8 cellular contexts compared by ENCODE assay signal in the genomic region with DNA sequence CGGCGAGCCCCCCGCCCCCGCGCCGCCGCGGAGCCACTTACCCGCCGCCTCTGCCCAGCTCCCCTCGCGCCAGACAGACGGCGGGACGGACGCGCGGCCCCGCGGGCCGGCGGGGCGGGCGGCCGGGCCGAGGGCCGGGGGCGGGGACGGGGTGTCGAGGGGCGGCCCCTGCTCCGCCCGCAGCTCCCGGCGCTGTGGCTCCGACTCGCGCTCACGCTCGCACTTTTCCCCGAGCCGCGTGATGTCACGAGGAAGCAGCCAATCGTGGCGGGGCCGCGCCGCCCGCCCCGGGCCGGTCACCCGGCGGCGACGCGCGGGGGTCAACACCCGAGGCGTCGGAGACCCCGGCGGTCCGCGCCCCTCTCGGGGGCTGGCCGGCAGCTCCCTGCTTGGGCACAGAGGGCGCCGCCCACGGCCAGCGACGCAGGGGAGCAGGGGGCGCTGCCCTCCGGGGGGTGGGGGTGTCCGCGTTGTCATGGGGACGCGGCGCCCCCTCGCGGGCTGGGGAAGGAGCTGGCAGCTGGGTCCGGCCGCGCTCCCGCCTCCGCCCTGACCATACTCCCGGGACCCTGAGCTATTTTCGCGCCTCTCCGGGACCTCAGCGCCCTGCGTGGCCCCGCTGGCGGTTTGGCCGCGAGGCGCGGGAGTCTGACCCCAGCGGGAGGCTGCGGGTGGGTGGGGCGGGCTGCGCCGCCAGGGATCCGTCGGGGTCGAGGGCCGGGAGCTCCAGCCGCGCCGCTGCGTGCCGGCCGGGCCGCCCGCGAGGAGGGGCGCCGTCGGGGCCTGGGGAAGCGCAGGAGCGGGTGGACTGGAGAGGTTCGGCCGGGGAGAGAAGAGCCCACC. TPM values are rescaled to one million over a fixed set of nuclear protein-coding genes. Genes with fewer than 3 reads are reported as not detected.
DNase-seq lines count a peak whose midpoint lies in the region; ATAC-seq and TF ChIP-seq lines count a peak whose summit lies in the region.

CHRM4 (minus strand) TSS at position 199 of the 843 bp plus-strand sequence. CDS start 5,219 bp downstream, outside the sequence.

- peaks cover 51% of the 10 kb centered on the region for H3K27me3 Mint-ChIP-seq in activated naive CD8-positive, alpha-beta T cell treated with anti-CD3 and anti-CD28 coated beads, Interleukin-2, amount 10 ng/mL, durations not matched to agents 7 days and 5 days
- peaks cover 52% of the 10 kb centered on the region for H3K27me3 Mint-ChIP-seq in stimulated activated naive CD8-positive, alpha-beta T cell treated with anti-CD3 and anti-CD28 coated beads, Interleukin-15, Interleukin-2, amounts not matched to agents 100 ng/mL and 50 ng/mL, for 24 hours

- peaks cover 1% of the 10 kb centered on the region for H3K36me3 ChIP-seq in BJ (ENCODE audit: control insufficient read depth, insufficient read depth, low read length)

- ATAC-seq in activated naive CD8-positive, alpha-beta T cell treated with anti-CD3 and anti-CD28 coated beads, Interleukin-2, amount 10 ng/mL, durations not matched to agents 7 days and 5 days (ENCODE audit: low read depth), result no peak
- no peak for ATAC-seq in GM21381 (IDR thresholded peaks at IDR 0.05; ENCODE audit: unreplicated experiment)
- ATAC-seq in HG02938 (IDR thresholded peaks at IDR 0.05; ENCODE audit: unreplicated experiment), result no peak

- peak within 1 kb of the TSS; percentile 51 for H3K27ac Mint-ChIP-seq in activated naive CD8-positive, alpha-beta T cell treated with anti-CD3 and anti-CD28 coated beads, Interleukin-2, amount 10 ng/mL, durations not matched to agents 7 days and 5 days
- H3K27ac Mint-ChIP-seq in stimulated activated naive CD8-positive, alpha-beta T cell treated with anti-CD3 and anti-CD28 coated beads, Interleukin-15, Interleukin-2, amounts not matched to agents 100 ng/mL and 50 ng/mL, for 24 hours, result no peak within 1 kb of the TSS

- peak within 1 kb of the TSS; percentile 77 for H3K4me3 Mint-ChIP-seq in activated naive CD8-positive, alpha-beta T cell treated with anti-CD3 and anti-CD28 coated beads, Interleukin-2, amount 10 ng/mL, durations not matched to agents 7 days and 5 days
- H3K4me3 Mint-ChIP-seq in stimulated activated naive CD8-positive, alpha-beta T cell treated with anti-CD3 and anti-CD28 coated beads, Interleukin-15, Interleukin-2, amounts not matched to agents 100 ng/mL and 50 ng/mL, for 24 hours, result peak within 1 kb of the TSS; percentile 78

- peaks cover 20% of the 10 kb centered on the region for H3K27me3 ChIP-seq in BJ (ENCODE audit: control insufficient read depth, insufficient read depth, low read length)

- peaks cover 2% of the 10 kb centered on the region for H3K36me3 Mint-ChIP-seq in activated naive CD8-positive, alpha-beta T cell treated with anti-CD3 and anti-CD28 coated beads, Interleukin-2, amount 10 ng/mL, durations not matched to agents 7 days and 5 days
- H3K36me3 Mint-ChIP-seq in stimulated activated naive CD8-positive, alpha-beta T cell treated with anti-CD3 and anti-CD28 coated beads, Interleukin-15, Interleukin-2, amounts not matched to agents 100 ng/mL and 50 ng/mL, for 24 hours (ENCODE audit: low read depth), result peaks cover 6% of the 10 kb centered on the region

- DNase-seq in BJ (ENCODE audit: low read depth) (no peak), NCI-H1436 treated with DMSO at 0.1 percent for 48 hours (lab: John Stamatoyannopoulos, UW) (peak; percentile 27), iPS-NIHi7 (ENCODE audit: extremely low spot score) (peak; percentile 82)
- DNase-seq in activated naive CD8-positive, alpha-beta T cell treated with anti-CD3 and anti-CD28 coated beads, Interleukin-2, amount 10 ng/mL, durations not matched to agents 7 days and 5 days, result no peak

- H3K4me1 Mint-ChIP-seq in activated naive CD8-positive, alpha-beta T cell treated with anti-CD3 and anti-CD28 coated beads, Interleukin-2, amount 10 ng/mL, durations not matched to agents 7 days and 5 days, result peaks cover 21% of the 10 kb centered on the region
- H3K4me1 Mint-ChIP-seq in stimulated activated naive CD8-positive, alpha-beta T cell treated with anti-CD3 and anti-CD28 coated beads, Interleukin-15, Interleukin-2, amounts not matched to agents 100 ng/mL and 50 ng/mL, for 24 hours (ENCODE audit: low read depth), result peaks cover 13% of the 10 kb centered on the region

- CTCF ChIA-PET in BJ (lab: Yijun Ruan, JAX), result interaction anchor here (0.6 to 7.2 kb wide), 21 partner anchors 8 to 505 kb away, joined by 3 to 81 read pairs (median 4); partner anchors contain the start of gene ATG13

- H3K4me3 ChIP-seq in BJ (ENCODE audit: low read depth, low read length), result peak within 1 kb of the TSS; percentile 41
- no peak within 1 kb of the TSS for H3K4me3 ChIP-seq in GM12875 (ENCODE audit: low read depth, low read length)

- TF ChIP-seq CTCF in BJ (IDR thresholded peaks at IDR 0.05; ENCODE audit: insufficient read depth, low read depth, low read length) (peak; percentile 42), GM12875 (IDR thresholded peaks at IDR 0.05; ENCODE audit: borderline replicate concordance, insufficient read depth, low read depth, low read length) (peak; percentile 37; the same call in 1 of the 2 replicates)

- POLR2A ChIA-PET in BJ (lab: Charles Lee), result no interaction called here
- POLR2A ChIA-PET in activated naive CD8-positive, alpha-beta T cell treated with anti-CD3 and anti-CD28 coated beads, Interleukin-2, amount 10 ng/mL, durations not matched to agents 7 days and 5 days (lab: Charles Lee), result interaction anchor here (1.0 kb wide), 1 partner anchor 32 kb away, joined by 3 read pairs; no protein-coding TSS in a partner anchor

- H3K9me3 Mint-ChIP-seq in activated naive CD8-positive, alpha-beta T cell treated with anti-CD3 and anti-CD28 coated beads, Interleukin-2, amount 10 ng/mL, durations not matched to agents 7 days and 5 days, result no peaks in the 10 kb centered on the region
- H3K9me3 Mint-ChIP-seq in stimulated activated naive CD8-positive, alpha-beta T cell treated with anti-CD3 and anti-CD28 coated beads, Interleukin-15, Interleukin-2, amounts not matched to agents 100 ng/mL and 50 ng/mL, for 24 hours, result no peaks in the 10 kb centered on the region

RNA-seq across cellular contexts. Expression of gene CHRM4, which starts in this region (rescaled TPM):
- 0.10 TPM in 1 of 2 replicates, not detected in the other for polyA plus RNA-seq in BJ (2011; rRNA removed)
- polyA minus RNA-seq in BJ (2011; rRNA and poly(A)+ RNA removed), result not detected in 2 replicates
- total RNA-seq in activated naive CD8-positive, alpha-beta T cell treated with anti-CD3 and anti-CD28 coated beads, Interleukin-2, amount 10 ng/mL, durations not matched to agents 7 days and 5 days, result under 1 TPM; 0.19 to 0.40 TPM

Comparison
In these comparisons a context has a peak if more than half of its experiments do, and no peak if none do; other contexts are left out.
1. DNase-seq: peak in NCI-H1436 treated with DMSO at 0.1 percent for 48 hours (single experiment) and iPS-NIHi7 (single experiment); none in BJ (single experiment) and activated naive CD8-positive, alpha-beta T cell treated with anti-CD3 and anti-CD28 coated beads, Interleukin-2, amount 10 ng/mL, durations not matched to agents 7 days and 5 days (single experiment).